In the genomic region with DNA sequence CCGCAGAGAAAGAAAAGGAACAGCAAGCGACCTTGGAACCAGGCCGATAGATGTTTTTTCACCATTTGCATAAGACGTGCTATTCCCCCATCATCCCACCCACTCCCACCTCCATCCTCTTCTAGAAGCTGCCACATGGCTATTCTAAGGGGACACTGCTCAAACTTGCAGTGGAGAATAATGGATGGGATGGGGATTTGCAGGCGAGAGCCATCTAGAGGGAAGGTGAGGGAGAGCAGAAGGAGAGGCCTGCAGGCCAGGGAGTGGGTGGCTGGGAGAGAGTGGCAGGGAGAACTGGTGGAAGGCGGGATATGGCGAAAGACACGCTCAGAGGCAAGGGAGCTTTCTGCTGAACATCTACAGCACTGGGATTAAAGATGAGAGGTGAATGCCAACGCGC, we compare ENCODE assay signal across 10 cellular contexts.
DNase-seq lines count a peak whose midpoint lies in the region.
"Had no signal": no experiment of that assay in that cellular context is flagged by ENCODE, and none has a peak within 500 bp of the region (broad histone marks: within the 10 kb centered on the region; RNA-seq: fewer than 3 reads in every experiment).

No MANE protein-coding gene starts in this region.

- CTCF ChIA-PET in activated naive CD4-positive, alpha-beta T cell treated with anti-CD3 and anti-CD28 coated beads for 36 hours (lab: Charles Lee), result no interaction called here

- H3K9me3 Mint-ChIP-seq in activated naive CD4-positive, alpha-beta T cell treated with anti-CD3 and anti-CD28 coated beads for 36 hours, result no peaks in the 10 kb centered on the region

- H3K4me1 Mint-ChIP-seq in activated naive CD4-positive, alpha-beta T cell treated with anti-CD3 and anti-CD28 coated beads for 36 hours (ENCODE audit: low read depth), result no peaks in the 10 kb centered on the region

- H3K36me3 Mint-ChIP-seq in activated naive CD4-positive, alpha-beta T cell treated with anti-CD3 and anti-CD28 coated beads for 36 hours (ENCODE audit: low read depth), result no peaks in the 10 kb centered on the region

- no peaks in the 10 kb centered on the region for H3K27me3 Mint-ChIP-seq in activated naive CD4-positive, alpha-beta T cell treated with anti-CD3 and anti-CD28 coated beads for 36 hours (ENCODE audit: low read depth)

- intact Hi-C loops in activated naive CD4-positive, alpha-beta T cell treated with anti-CD3 and anti-CD28 coated beads for 36 hours (cut with micrococcal nuclease), result no loop called here

- no peak overlapping the region for H3K27ac Mint-ChIP-seq in activated naive CD4-positive, alpha-beta T cell treated with anti-CD3 and anti-CD28 coated beads for 36 hours

- H3K4me3 Mint-ChIP-seq in activated naive CD4-positive, alpha-beta T cell treated with anti-CD3 and anti-CD28 coated beads for 36 hours, result no peak overlapping the region

- DNase-seq in DMS53 (lab: John Stamatoyannopoulos, UW) (peak; percentile 80), HPDE6-E6E7 (ENCODE audit: extremely low spot score) (peak; percentile 60), SW480 (ENCODE audit: low spot score) (peak; percentile 8), islet precursor cell (peak; percentile 83), HuH-7.5 (ENCODE audit: low spot score) (no peak), SW 1271 (lab: John Stamatoyannopoulos, UW) (no peak), NCI-H2081 treated with DMSO at 0.1 percent for 48 hours (lab: John Stamatoyannopoulos, UW) (no peak)
- no peak for DNase-seq in activated naive CD4-positive, alpha-beta T cell treated with anti-CD3 and anti-CD28 coated beads for 36 hours
- DNase-seq: adrenal gland, NCI-H446 treated with DMSO at 0.1 percent for 48 hours had no signal

Comparison
In these comparisons a context has a peak if more than half of its experiments do, and no peak if none do; other contexts are left out.
1. DNase-seq: peak in DMS53 (single experiment), HPDE6-E6E7 (single experiment), SW480 (single experiment) and islet precursor cell (single experiment); none in activated naive CD4-positive, alpha-beta T cell treated with anti-CD3 and anti-CD28 coated beads for 36 hours (single experiment), HuH-7.5 (single experiment), SW 1271 (0 of 2) and NCI-H2081 treated with DMSO at 0.1 percent for 48 hours (single experiment).